Comparison of ENCODE assay signal across 1 cellular context in genomic region chr20:1401431-1401907, GRCh38.
TF ChIP-seq lines count a peak whose summit lies in the region.

No MANE protein-coding gene starts in this region.

TF ChIP-seq in IMR-90, 13 proteins besides CTCF, POLR2A, EP300 and RAD21:
- TF ChIP-seq CEBPB (IDR thresholded peaks at IDR 0.05; ENCODE audit: low read depth, low read length), result no peak
- no peak for TF ChIP-seq NFE2L2 (IDR thresholded peaks at IDR 0.05; ENCODE audit: low read depth, low read length)
- no peak for TF ChIP-seq RCOR1 (IDR thresholded peaks at IDR 0.05; ENCODE audit: insufficient replicate concordance, low read length)
- no peak for TF ChIP-seq USF2 (IDR thresholded peaks at IDR 0.05; ENCODE audit: low read depth, low read length)
- TF ChIP-seq FOS (IDR thresholded peaks at IDR 0.05; ENCODE audit: low read depth, low read length), result no peak
